24 cellular contexts compared by ENCODE assay signal in genomic region chr1:203826175-203826574, GRCh38. TPM values are rescaled to one million over a fixed set of nuclear protein-coding genes. Genes with fewer than 3 reads are reported as not detected.
DNase-seq lines count a peak whose midpoint lies in the region; ATAC-seq and TF ChIP-seq lines count a peak whose summit lies in the region.
"Had no signal": no experiment of that assay in that cellular context is flagged by ENCODE, and none has a peak within 500 bp of the region (broad histone marks: within the 10 kb centered on the region; RNA-seq: fewer than 3 reads in every experiment).

No MANE protein-coding gene starts in this region.

- H3K4me2 ChIP-seq in OCI-LY3 (ENCODE audit: low read length): no peak overlapping the region
- H3K4me2 ChIP-seq: A549; BLaER1 treated with 17β-estradiol and CSF1 and Interleukin-3, amounts not matched to agents 10 nM and 100 nM had no signal

- H3K27ac ChIP-seq in OCI-LY3 (ENCODE audit: low read length): 0 out of 2 replicates have a peak overlapping the region, but pooled peaks have one; percentile 2
- H3K27ac ChIP-seq: 22Rv1; A549; BLaER1 treated with 17β-estradiol and CSF1 and Interleukin-3, amounts not matched to agents 10 nM and 100 nM; C4-2B had no signal

- no peak overlapping the region for H3K4me3 ChIP-seq in OCI-LY3 (ENCODE audit: low read length)
- H3K4me3 ChIP-seq: A549; BLaER1 treated with 17β-estradiol and CSF1 and Interleukin-3, amounts not matched to agents 10 nM and 100 nM had no signal

- CTCF ChIA-PET in WTC11 (lab: Charles Lee): interaction anchor here (1.0 kb wide), 1 partner anchor 381 kb away, joined by 3 read pairs; no protein-coding TSS in a partner anchor

- peaks cover 70% of the 10 kb centered on the region for H3K79me2 ChIP-seq in OCI-LY3 (ENCODE audit: low read length)

- no peak overlapping the region for H3K9ac ChIP-seq in OCI-LY3 (ENCODE audit: low read length)
- H3K9ac ChIP-seq: BLaER1 treated with 17β-estradiol and CSF1 and Interleukin-3, amounts not matched to agents 10 nM and 100 nM had no signal

- peak overlapping the region; percentile 63 for H3K27ac Mint-ChIP-seq in activated naive CD4-positive, alpha-beta T cell treated with anti-CD3 and anti-CD28 coated beads, Interleukin-2, amount 50 U/mL, for 24 hours
- H3K27ac Mint-ChIP-seq in WTC11: no peak overlapping the region
- H3K27ac Mint-ChIP-seq: B cell; CD4-positive, alpha-beta T cell; CD8-positive, alpha-beta T cell had no signal

- H3K4me1 ChIP-seq in OCI-LY3 (ENCODE audit: low read length): peaks cover 76% of the 10 kb centered on the region
- H3K4me1 ChIP-seq: A549, Caco-2 had no signal

- no peak for DNase-seq in activated naive CD4-positive, alpha-beta T cell treated with Interleukin-2 at 50 U/mL for 16 hours
- no peak for DNase-seq in WTC11 (ENCODE audit: low spot score)
- DNase-seq: AML-193; Caco-2; Calu3; CD4-positive, alpha-beta T cell; CD8-positive, alpha-beta T cell; DMS 273 treated with DMSO at 0.1 percent for 48 hours; DMS153; DMS53; DMS79; DND-41; EL; GF-D8 had no signal

- H3K36me3 ChIP-seq in OCI-LY3 (replicated peaks; ENCODE audit: low read depth, low read length): peaks cover 68% of the 10 kb centered on the region

- no peaks in the 10 kb centered on the region for H3K9me3 ChIP-seq in OCI-LY3 (ENCODE audit: insufficient read depth, low read length)
- H3K9me3 ChIP-seq: A549; BLaER1 treated with 17β-estradiol and CSF1 and Interleukin-3, amounts not matched to agents 10 nM and 100 nM; Caco-2 had no signal

- H4K20me1 ChIP-seq in OCI-LY3 (ENCODE audit: insufficient read depth, low read length): peaks cover 15% of the 10 kb centered on the region; the same call in 1 of the 2 replicates

- H2AFZ ChIP-seq in OCI-LY3 (ENCODE audit: low read depth, low read length): no peak overlapping the region

- H3K36me3 Mint-ChIP-seq in activated naive CD4-positive, alpha-beta T cell treated with anti-CD3 and anti-CD28 coated beads, Interleukin-2, amount 50 U/mL, for 24 hours: peaks cover 20% of the 10 kb centered on the region
- H3K36me3 Mint-ChIP-seq in WTC11: peaks cover 72% of the 10 kb centered on the region

- H3K27me3 Mint-ChIP-seq in activated naive CD4-positive, alpha-beta T cell treated with anti-CD3 and anti-CD28 coated beads, Interleukin-2, amount 50 U/mL, for 24 hours: no peaks in the 10 kb centered on the region
- H3K27me3 Mint-ChIP-seq in WTC11 (ENCODE audit: low read depth): no peaks in the 10 kb centered on the region
- H3K27me3 Mint-ChIP-seq: B cell; CD4-positive, alpha-beta T cell had no signal

- no peak for TF ChIP-seq CTCF in OCI-LY3 (IDR thresholded peaks at IDR 0.05; ENCODE audit: low read depth, low read length)
- TF ChIP-seq CTCF in WTC11 (IDR thresholded peaks at IDR 0.05): no peak

- POLR2A ChIA-PET in WTC11 (lab: Charles Lee): no interaction called here

- no peak overlapping the region for H3K4me3 Mint-ChIP-seq in activated naive CD4-positive, alpha-beta T cell treated with anti-CD3 and anti-CD28 coated beads, Interleukin-2, amount 50 U/mL, for 24 hours
- no peak overlapping the region for H3K4me3 Mint-ChIP-seq in WTC11
- H3K4me3 Mint-ChIP-seq: B cell; CD4-positive, alpha-beta T cell; CD8-positive, alpha-beta T cell had no signal

- H3K4me1 Mint-ChIP-seq in activated naive CD4-positive, alpha-beta T cell treated with anti-CD3 and anti-CD28 coated beads, Interleukin-2, amount 50 U/mL, for 24 hours: peaks cover 36% of the 10 kb centered on the region
- peaks cover 5% of the 10 kb centered on the region for H3K4me1 Mint-ChIP-seq in WTC11

- no peaks in the 10 kb centered on the region for H3K27me3 ChIP-seq in OCI-LY3 (ENCODE audit: low read depth, low read length)
- H3K27me3 ChIP-seq: BLaER1 treated with 17β-estradiol and CSF1 and Interleukin-3, amounts not matched to agents 10 nM and 100 nM had no signal

- H3K9me3 Mint-ChIP-seq in activated naive CD4-positive, alpha-beta T cell treated with anti-CD3 and anti-CD28 coated beads, Interleukin-2, amount 50 U/mL, for 24 hours: no peaks in the 10 kb centered on the region
- no peaks in the 10 kb centered on the region for H3K9me3 Mint-ChIP-seq in WTC11
- H3K9me3 Mint-ChIP-seq: CD4-positive, alpha-beta T cell; CD8-positive, alpha-beta T cell had no signal

- ATAC-seq in WTC11 (no peak), HG02981 (IDR thresholded peaks at IDR 0.05; ENCODE audit: unreplicated experiment) (no peak), HG02642 (IDR thresholded peaks at IDR 0.05; ENCODE audit: poor library complexity, unreplicated experiment) (no peak), GM21526 (IDR thresholded peaks at IDR 0.05; ENCODE audit: low FRiP score, unreplicated experiment) (no peak)
- ATAC-seq: A549; CD8-positive, alpha-beta T cell had no signal

TF ChIP-seq in WTC11, 78 proteins besides CTCF, POLR2A, EP300 and RAD21:
- TF ChIP-seq HMGA2 (CRISPR knock-in tag; IDR thresholded peaks at IDR 0.05) (peak; percentile 97), ZNF423 (CRISPR knock-in tag; IDR thresholded peaks at IDR 0.05) (no peak)

RNA-seq across cellular contexts. Expression of gene ZBED6, which starts 30.8 kb away (rescaled TPM):
- total RNA-seq in WTC11 (2021): 12.1 to 13.4 TPM (median 12.5 TPM) in 3 replicates

RNA-seq across cellular contexts. Expression of gene ZC3H11A, which starts 30.8 kb away (rescaled TPM):
- 73.4 to 80.1 TPM (median 75.2 TPM) in 3 replicates for total RNA-seq in WTC11 (2021)

RNA-seq across cellular contexts. Expression of gene SNRPE, which starts 35.2 kb away (rescaled TPM):
- 245 to 260 TPM (median 250 TPM) in 3 replicates for total RNA-seq in WTC11 (2021)
